Comparison of ENCODE assay signal across 8 cellular contexts in genomic region chr11:10294289-10294953, GRCh38. TPM values are rescaled to one million over a fixed set of nuclear protein-coding genes. Genes with fewer than 3 reads are reported as not detected.
A peak's percentile ranks its signal among the peaks of the same experiment; 100 is the strongest.
DNase-seq lines count a peak whose midpoint lies in the region; ATAC-seq and TF ChIP-seq lines count a peak whose summit lies in the region.

No MANE protein-coding gene starts in this region.

- H3K27ac Mint-ChIP-seq in CD4-positive, alpha-beta T cell: peak overlapping the region; percentile 67
- H3K27ac Mint-ChIP-seq in activated naive CD8-positive, alpha-beta T cell treated with anti-CD3 and anti-CD28 coated beads for 36 hours: no peak overlapping the region

- peaks cover 4% of the 10 kb centered on the region for H3K36me3 Mint-ChIP-seq in CD4-positive, alpha-beta T cell (ENCODE audit: low read depth)
- peaks cover 3% of the 10 kb centered on the region for H3K36me3 Mint-ChIP-seq in activated naive CD8-positive, alpha-beta T cell treated with anti-CD3 and anti-CD28 coated beads for 36 hours

- CTCF ChIA-PET in CD4-positive, alpha-beta T cell (lab: Charles Lee): interaction anchor here (5.2 kb wide), 1 partner anchor 13 kb away, joined by 32 read pairs; no protein-coding TSS in a partner anchor

- no peaks in the 10 kb centered on the region for H3K9me3 ChIP-seq in CD4-positive, alpha-beta T cell (ENCODE audit: control insufficient read depth, low read length)
- no peaks in the 10 kb centered on the region for H3K9me3 ChIP-seq in HUES64 (ENCODE audit: insufficient read depth, low read depth, low read length)
- H3K9me3 ChIP-seq in cardiac muscle cell (ENCODE audit: low read depth): no peaks in the 10 kb centered on the region
- no peaks in the 10 kb centered on the region for H3K9me3 ChIP-seq in parathyroid adenoma (ENCODE audit: control insufficient read depth, low read length)

- H3K4me3 Mint-ChIP-seq in CD4-positive, alpha-beta T cell: peak overlapping the region; percentile 89
- peak overlapping the region; percentile 73 for H3K4me3 Mint-ChIP-seq in activated naive CD8-positive, alpha-beta T cell treated with anti-CD3 and anti-CD28 coated beads for 36 hours

- H3K27me3 ChIP-seq in CD4-positive, alpha-beta T cell (ENCODE audit: control insufficient read depth, insufficient read depth, low read length): peaks cover 23% of the 10 kb centered on the region
- peaks cover 13% of the 10 kb centered on the region; the same call in 1 of the 2 replicates for H3K27me3 ChIP-seq in HUES64 (ENCODE audit: insufficient read depth, low read length)
- peaks cover 14% of the 10 kb centered on the region for H3K27me3 ChIP-seq in cardiac muscle cell
- no peaks in the 10 kb centered on the region for H3K27me3 ChIP-seq in parathyroid adenoma (ENCODE audit: control insufficient read depth, insufficient read depth, low read length)

- WGBS in HUES64: under 1% methylated on average over 45 of the region's 46 CpGs

- peaks cover 39% of the 10 kb centered on the region for H3K4me1 Mint-ChIP-seq in CD4-positive, alpha-beta T cell (ENCODE audit: low read depth)
- H3K4me1 Mint-ChIP-seq in activated naive CD8-positive, alpha-beta T cell treated with anti-CD3 and anti-CD28 coated beads for 36 hours: peaks cover 42% of the 10 kb centered on the region

- no peak for TF ChIP-seq CTCF in CD4-positive, alpha-beta T cell (IDR thresholded peaks at IDR 0.05)
- TF ChIP-seq CTCF in cardiac muscle cell (IDR thresholded peaks at IDR 0.05; ENCODE audit: low read depth, low read length) (no peak), parathyroid adenoma (IDR thresholded peaks at IDR 0.05) (no peak)

- H3K36me3 ChIP-seq in HUES64 (ENCODE audit: insufficient read depth, low read length) (peaks cover 3% of the 10 kb centered on the region; the same call in 1 of the 2 replicates), cardiac muscle cell (no peaks in the 10 kb centered on the region), parathyroid adenoma (ENCODE audit: control insufficient read depth, insufficient read depth, low read length) (no peaks in the 10 kb centered on the region)

- POLR2A ChIA-PET in CD4-positive, alpha-beta T cell (lab: Charles Lee): interaction anchor here (2.3 kb wide), 1 partner anchor 10 kb away, joined by 13 read pairs; the partner anchor contains the start of gene ADM

- intact Hi-C loops in CD4-positive, alpha-beta T cell (cut with DNase I, micrococcal nuclease): loop anchor here in 1 of 2 experiments (5.0 to 10.0 kb wide), 4 partner anchors 160 to 1380 kb away; partner anchors contain the start of genes AKIP1 and AMPD3

- no peak overlapping the region for H3K27ac ChIP-seq in CD4-positive, alpha-beta T cell (ENCODE audit: low read depth, low read length)
- H3K27ac ChIP-seq in HUES64 (ENCODE audit: low read depth, low read length) (peak overlapping the region; percentile 94), cardiac muscle cell (peak overlapping the region; percentile 87), parathyroid adenoma (peak overlapping the region; percentile 96)

- peak overlapping the region; percentile 72 for H3K4me2 ChIP-seq in parathyroid adenoma (ENCODE audit: low read length)

- H3K4me1 ChIP-seq in HUES64 (ENCODE audit: insufficient read depth, low read length) (peaks cover 28% of the 10 kb centered on the region), cardiac muscle cell (ENCODE audit: low read depth) (peaks cover 20% of the 10 kb centered on the region), parathyroid adenoma (peaks cover 2% of the 10 kb centered on the region)

- H3K79me2 ChIP-seq in parathyroid adenoma: peaks cover 13% of the 10 kb centered on the region

- ATAC-seq in CD4-positive, alpha-beta T cell (ENCODE audit: poor library complexity): no peak
- ATAC-seq in HG03354 (IDR thresholded peaks at IDR 0.05; ENCODE audit: poor library complexity, severe bottlenecking, unreplicated experiment) (no peak), HG02610 (IDR thresholded peaks at IDR 0.05; ENCODE audit: unreplicated experiment) (no peak)

- no peak for DNase-seq in CD4-positive, alpha-beta T cell
- no peak for DNase-seq in activated naive CD8-positive, alpha-beta T cell treated with anti-CD3 and anti-CD28 coated beads for 36 hours
- DNase-seq in cardiac muscle cell (ENCODE audit: low read depth in 1 of 2, low spot score in 1 of 2) (peak; percentile 55 to 83), putamen (ENCODE audit: low spot score) (no peak)

- peaks cover 33% of the 10 kb centered on the region for H3K27me3 Mint-ChIP-seq in CD4-positive, alpha-beta T cell
- H3K27me3 Mint-ChIP-seq in activated naive CD8-positive, alpha-beta T cell treated with anti-CD3 and anti-CD28 coated beads for 36 hours: peaks cover 35% of the 10 kb centered on the region

- peak overlapping the region; percentile 86 for H3K9ac ChIP-seq in HUES64 (ENCODE audit: low read depth, low read length)
- peak overlapping the region; percentile 84 for H3K9ac ChIP-seq in parathyroid adenoma

- H3K4me3 ChIP-seq in HUES64 (ENCODE audit: low read length) (peak overlapping the region; percentile 79), cardiac muscle cell (peak overlapping the region; percentile 77), parathyroid adenoma (ENCODE audit: low read depth, low read length) (peak overlapping the region; percentile 70)

- peak overlapping the region; percentile 86 for H2AFZ ChIP-seq in parathyroid adenoma

- H3K9me3 Mint-ChIP-seq in CD4-positive, alpha-beta T cell: no peaks in the 10 kb centered on the region
- H3K9me3 Mint-ChIP-seq in activated naive CD8-positive, alpha-beta T cell treated with anti-CD3 and anti-CD28 coated beads for 36 hours: no peaks in the 10 kb centered on the region

RNA-seq across cellular contexts. Expression of gene SBF2, which starts 0.4 kb away (rescaled TPM):
- 10 to 100 TPM; 14.2 to 15.2 TPM for total RNA-seq in CD4-positive, alpha-beta T cell
- 17.3 TPM for polyA plus RNA-seq in HUES64 (2013, experiment 1 of 2)
- polyA plus RNA-seq in HUES64 (2013, experiment 2 of 2): 19.6 TPM
- 1 to 10 TPM; 6.0 to 6.1 TPM for total RNA-seq in activated naive CD8-positive, alpha-beta T cell treated with anti-CD3 and anti-CD28 coated beads for 36 hours
- 22.0 and 32.3 TPM in 2 replicates for total RNA-seq in cardiac muscle cell
- polyA plus RNA-seq in cardiac muscle cell: 13.3 and 21.0 TPM in 2 replicates

RNA-seq across cellular contexts. Expression of gene ADM, which starts 10.5 kb away (rescaled TPM):
- total RNA-seq in CD4-positive, alpha-beta T cell: 1 to 10 TPM; 1.5 to 1.8 TPM
- 69.4 TPM for polyA plus RNA-seq in HUES64 (2013, experiment 1 of 2)
- polyA plus RNA-seq in HUES64 (2013, experiment 2 of 2): 45.3 TPM
- 1 to 10 TPM; 1.5 to 2.1 TPM for total RNA-seq in activated naive CD8-positive, alpha-beta T cell treated with anti-CD3 and anti-CD28 coated beads for 36 hours
- total RNA-seq in cardiac muscle cell: 79.6 and 144 TPM in 2 replicates
- 60.2 and 93.1 TPM in 2 replicates for polyA plus RNA-seq in cardiac muscle cell

Comparison
In these comparisons a context has a peak if more than half of its experiments do, and no peak if none do; other contexts are left out.
1. DNase-seq: peak in cardiac muscle cell (2 of 2); none in CD4-positive, alpha-beta T cell (0 of 10), activated naive CD8-positive, alpha-beta T cell treated with anti-CD3 and anti-CD28 coated beads for 36 hours (single experiment) and putamen (single experiment).
2. RNA of gene ADM, which starts 10.5 kb away (total RNA-seq): 79.6 to 144 TPM in cardiac muscle cell; 1.5 to 2.1 TPM in activated naive CD8-positive, alpha-beta T cell treated with anti-CD3 and anti-CD28 coated beads for 36 hours and 1.5 to 1.8 TPM in CD4-positive, alpha-beta T cell; every median in the first group is over 10 times any median in the second.
3. Peak in every context shown above with its lines, with median percentiles within 50 percentile points of each other: H3K4me3 ChIP-seq.